In genomic region chr2:215436705-215437570, GRCh38 we compare ENCODE assay signal across 8 cellular contexts. TPM values are rescaled to one million over a fixed set of nuclear protein-coding genes. Genes with fewer than 3 reads are reported as not detected.
DNase-seq lines count a peak whose midpoint lies in the region; ATAC-seq and TF ChIP-seq lines count a peak whose summit lies in the region.

No MANE protein-coding gene starts in this region.

- POLR2A ChIA-PET in OCI-LY7 (lab: Charles Lee) = no interaction called here

- H3K4me1 ChIP-seq in OCI-LY7 (ENCODE audit: insufficient read depth, low read length, poor library complexity, severe bottlenecking) (no peaks in the 10 kb centered on the region), muscle layer of duodenum (ENCODE audit: control insufficient read depth in 1 of 2, insufficient read depth in 2 of 2, low read length in 2 of 2) (peaks cover 0 to 4% of the 10 kb centered on the region in 2 donors)

- H3K27ac ChIP-seq in OCI-LY7 (ENCODE audit: low read depth, low read length, poor library complexity, severe bottlenecking) (no peak overlapping the region), muscle layer of duodenum (ENCODE audit: low read length) (peak overlapping the region; percentile 96)

- no peaks in the 10 kb centered on the region for H3K9me2 ChIP-seq in OCI-LY7 (ENCODE audit: insufficient read depth, low read length)

- CTCF ChIA-PET in OCI-LY7 (lab: Charles Lee; ENCODE audit: unreplicated experiment) = no interaction called here

- H3K36me3 ChIP-seq in OCI-LY7 (ENCODE audit: insufficient read depth, low read length) (no peaks in the 10 kb centered on the region), muscle layer of duodenum (ENCODE audit: control insufficient read depth in 1 of 2, insufficient read depth in 2 of 2, low read length in 2 of 2) (peaks cover 0 to 24% of the 10 kb centered on the region in 2 donors)

- H3K79me2 ChIP-seq in OCI-LY7 (ENCODE audit: insufficient read depth, low read depth, low read length) = no peaks in the 10 kb centered on the region

- H3K4me3 ChIP-seq in OCI-LY7 (ENCODE audit: low read depth, low read length, poor library complexity, severe bottlenecking) (no peak overlapping the region), muscle layer of duodenum (ENCODE audit: low read depth in 1 of 2, low read length in 2 of 2) (peak overlapping the region; percentile 76 to 88)

- intact Hi-C loops in Right ventricle myocardium superior (cut with DNase I) (no loop called here), cardiac septum (cut with DNase I) (no loop called here), OCI-LY7 (cut with micrococcal nuclease; ENCODE audit: unreplicated experiment) (no loop called here)

- no peaks in the 10 kb centered on the region for H3K27me3 ChIP-seq in muscle layer of duodenum (ENCODE audit: low read depth, low read length)

- DNase-seq in Right ventricle myocardium superior = peak; percentile 45
- no peak for DNase-seq in cardiac septum (ENCODE audit: low spot score)
- no peak for DNase-seq in OCI-LY7 (ENCODE audit: low spot score)
- DNase-seq in ecto neural progenitor cell (ENCODE audit: low spot score) = peak; percentile 62
- DNase-seq in hippocampal formation (lab: John Stamatoyannopoulos, UW) = no peak

- H3K9me3 ChIP-seq in OCI-LY7 (ENCODE audit: low read length) = no peaks in the 10 kb centered on the region
- no peaks in the 10 kb centered on the region for H3K9me3 ChIP-seq in muscle layer of duodenum (ENCODE audit: control insufficient read depth in 1 of 2, low read length in 2 of 2)

- no TSS peak for BruUV-seq in OCI-LY7 (replicated peaks; lab: Mats Ljungman, UMichigan)

- H3K4me2 ChIP-seq in OCI-LY7 (ENCODE audit: low read length) = peak overlapping the region; percentile 52; the same call in 1 of the 2 replicates

- ATAC-seq in Right ventricle myocardium superior (ENCODE audit: poor library complexity) (peak; percentile 40), GM19328 (IDR thresholded peaks at IDR 0.05; ENCODE audit: unreplicated experiment) (no peak), HG03571 (IDR thresholded peaks at IDR 0.05; ENCODE audit: unreplicated experiment) (no peak)

- TF ChIP-seq CTCF in OCI-LY7 (conservative IDR thresholded peaks at IDR 0.05; ENCODE audit: low read length) = no peak

- H2AFZ ChIP-seq in OCI-LY7 (ENCODE audit: low read length) = no peak overlapping the region

- no peaks in the 10 kb centered on the region for H4K20me1 ChIP-seq in OCI-LY7 (ENCODE audit: insufficient read depth, low read length)

RNA-seq across cellular contexts. Expression of gene FN1, which starts 1.1 kb away (rescaled TPM):
- total RNA-seq in Right ventricle myocardium superior (77.7 TPM), cardiac septum (339 TPM), OCI-LY7 (2022) (1.2 and 1.3 TPM in 2 replicates)
- 0.03 TPM in 1 of 2 replicates, not detected in the other for total RNA-seq in OCI-LY7 (2014; rRNA removed; shearing (Covaris generic))

Comparison
In these comparisons a context has a peak if more than half of its experiments do, and no peak if none do; other contexts are left out.
1. DNase-seq: peak in Right ventricle myocardium superior (single experiment) and ecto neural progenitor cell (single experiment); none in cardiac septum (single experiment), OCI-LY7 (single experiment) and hippocampal formation (0 of 2).
2. RNA of gene FN1, which starts 1.1 kb away (total RNA-seq): 339 TPM in cardiac septum (single experiment) and 77.7 TPM in Right ventricle myocardium superior (single experiment); 0.03 to 1.3 TPM in OCI-LY7; every median in the first group is over 10 times any median in the second.